In genomic region chr1:156660752-156661112, GRCh38 we compare ENCODE assay signal across 8 cellular contexts. TPM values are rescaled to one million over a fixed set of nuclear protein-coding genes. Genes with fewer than 3 reads are reported as not detected.
DNase-seq lines count a peak whose midpoint lies in the region; ATAC-seq, FAIRE-seq and TF ChIP-seq lines count a peak whose summit lies in the region.

No MANE protein-coding gene starts in this region.

- H3K27me3 ChIP-seq in cardiac muscle cell: peaks cover 22% of the 10 kb centered on the region
- H3K27me3 ChIP-seq in GM12878 (replicated peaks in 1 of 2; ENCODE audit: control insufficient read depth in 2 of 2, insufficient read depth in 2 of 2, low read length in 1 of 2): 0 out of 4 replicates have a peak, but pooled peaks cover 0 to 2% of the 10 kb centered on the region in 2 experiments

- TSS peak; percentile 94 for BruUV-seq in GM12878 (replicated peaks; lab: Mats Ljungman, UMichigan)

- peaks cover 6% of the 10 kb centered on the region; the same call in 1 of the 2 replicates for H4K20me1 ChIP-seq in GM12878 (ENCODE audit: control insufficient read depth, insufficient read depth)

- in situ Hi-C loops in GM12878 (cut with MboI): no loop called here

- no peak overlapping the region for H3K4me3 Mint-ChIP-seq in mesothelial cell of epicardium

- WGBS in GM12878 (ENCODE audit: insufficient coverage, insufficient replicate concordance, low lambda C conversion rate, missing lambda C conversion rate): 0% methylated on average over 2 of the region's 2 CpGs

- peak overlapping the region; percentile 99 for H3K4me2 ChIP-seq in GM12878 (ENCODE audit: control insufficient read depth, insufficient read depth)

- H3K4me1 Mint-ChIP-seq in mesothelial cell of epicardium: peaks cover 64% of the 10 kb centered on the region

- CTCF ChIA-PET in GM12878 (lab: Yijun Ruan, JAX): interaction anchor here (0.6 to 8.3 kb wide), 34 partner anchors 9 to 447 kb away, joined by 3 to 208 read pairs (median 4); partner anchors contain the start of genes BCAN, CRABP2, HAPLN2 and INSRR

- H3K36me3 ChIP-seq in cardiac muscle cell: no peaks in the 10 kb centered on the region
- no peaks in the 10 kb centered on the region for H3K36me3 ChIP-seq in GM12878 (ENCODE audit: control insufficient read depth in 2 of 2, insufficient read depth in 2 of 2, low read length in 1 of 2)

- H3K9me3 ChIP-seq in cardiac muscle cell (ENCODE audit: low read depth) (no peaks in the 10 kb centered on the region), GM12878 (replicated peaks; ENCODE audit: control insufficient read depth, insufficient read depth, low read length) (no peaks in the 10 kb centered on the region)

- peak overlapping the region; percentile 3; the same call in 1 of the 2 replicates for H2AFZ ChIP-seq in GM12878 (ENCODE audit: control insufficient read depth, low read depth, low read length)

- H3K36me3 Mint-ChIP-seq in mesothelial cell of epicardium: no peaks in the 10 kb centered on the region

- peaks cover 35% of the 10 kb centered on the region for H3K27me3 Mint-ChIP-seq in mesothelial cell of epicardium (ENCODE audit: low read depth)

- TF ChIP-seq POLR2A in GM12878 (IDR thresholded peaks at IDR 0.05; ENCODE audit: low read depth, low read length): no peak

- TF ChIP-seq RAD21 in GM12878 (IDR thresholded peaks at IDR 0.05; ENCODE audit: insufficient read depth, low read depth, low read length): no peak

- SMC1A ChIA-PET in GM12878 (lab: Charles Lee; ENCODE audit: uncharacterized antibody, unreplicated experiment): interaction anchor here (0.6 to 4.2 kb wide), 12 partner anchors 13 to 230 kb away, joined by 3 to 39 read pairs (median 4); partner anchors contain the start of genes NAXE and NES

- RAD21 ChIA-PET in GM12878 (lab: Charles Lee; ENCODE audit: unreplicated experiment): interaction anchor here (0.7 to 6.0 kb wide), 15 partner anchors 11 to 180 kb away, joined by 3 to 58 read pairs (median 5); partner anchors contain the start of genes CRABP2, ISG20L2, METTL25B and MRPL24

- H3K79me2 ChIP-seq in GM12878 (ENCODE audit: control insufficient read depth, insufficient read depth, low read length): peaks cover 23% of the 10 kb centered on the region

- ATAC-seq in left ventricle myocardium superior (no peak), GM12878 (peak; percentile 14), GM21367 (IDR thresholded peaks at IDR 0.05; ENCODE audit: unreplicated experiment) (no peak), HG03565 (IDR thresholded peaks at IDR 0.05; ENCODE audit: unreplicated experiment) (no peak)

- H3K27ac ChIP-seq in cardiac muscle cell: peak overlapping the region; percentile 100
- peak overlapping the region; percentile 90 for H3K27ac ChIP-seq in GM12878 (ENCODE audit: control insufficient read depth, insufficient read depth)

- POLR2A ChIA-PET in GM12878 (lab: Charles Lee): interaction anchor here (0.6 to 2.4 kb wide), 12 partner anchors 15 to 521 kb away, joined by 3 to 13 read pairs (median 4); partner anchors contain the start of genes ISG20L2, MEF2D, METTL25B and NAXE

- H3K9me3 Mint-ChIP-seq in mesothelial cell of epicardium: no peaks in the 10 kb centered on the region

- peak overlapping the region; percentile 87 for H3K27ac Mint-ChIP-seq in mesothelial cell of epicardium

- H3K4me3 ChIP-seq in cardiac muscle cell (no peak overlapping the region), GM12878 (peak overlapping the region; percentile 94)

- peak overlapping the region; percentile 87 for H3K9ac ChIP-seq in GM12878 (ENCODE audit: control insufficient read depth, insufficient read depth, low read length)

- no peak for FAIRE-seq in GM12878 (lab: Jason Lieb, UNC)

- peaks cover 60% of the 10 kb centered on the region for H3K4me1 ChIP-seq in cardiac muscle cell (ENCODE audit: low read depth)
- H3K4me1 ChIP-seq in GM12878 (ENCODE audit: control insufficient read depth, insufficient read depth, low read length): peaks cover 79% of the 10 kb centered on the region

- DNase-seq in cardiac muscle cell (ENCODE audit: low read depth in 1 of 2, low spot score in 1 of 2) (no peak), left ventricle myocardium superior (no peak), GM12878 (ENCODE audit: low read depth, low spot score) (no peak), mesothelial cell of epicardium (ENCODE audit: low spot score in 2 of 2, unreplicated experiment in 2 of 2) (no peak), midbrain (lab: John Stamatoyannopoulos, UW) (no peak)
- no peak for DNase-seq in stimulated activated naive CD4-positive, alpha-beta T cell (lab: John Stamatoyannopoulos, UW)

- no peak for TF ChIP-seq EP300 in GM12878 (IDR thresholded peaks at IDR 0.05; ENCODE audit: borderline replicate concordance in 1 of 2, control insufficient read depth in 1 of 2, low read depth in 2 of 2, low read length in 2 of 2)

- TF ChIP-seq CTCF in cardiac muscle cell (IDR thresholded peaks at IDR 0.05; ENCODE audit: low read depth, low read length) (no peak), GM12878 (IDR thresholded peaks at IDR 0.05 in 2 of 3, conservative IDR thresholded peaks at IDR 0.05 in 1 of 3; ENCODE audit: control insufficient read depth in 2 of 3, extremely low read depth in 1 of 3, insufficient read depth in 1 of 3, low read depth in 3 of 3, low read length in 3 of 3) (no peak), mesothelial cell of epicardium (IDR thresholded peaks at IDR 0.05; ENCODE audit: unreplicated experiment) (no peak)

- intact Hi-C loops in left ventricle myocardium superior (cut with micrococcal nuclease): no loop called here
- intact Hi-C loops in GM12878 (cut with micrococcal nuclease; ENCODE audit: unreplicated experiment): loop anchor here (1.0 to 10.0 kb wide), 2 partner anchors 18 to 64 kb away; partner anchors contain the start of genes ISG20L2 and METTL25B

RNA-seq across cellular contexts. Expression of gene NES, which starts 16.5 kb away (rescaled TPM):
- total RNA-seq in cardiac muscle cell (302 and 391 TPM in 2 replicates), left ventricle myocardium superior (94.7 TPM), GM12878 (2014; rRNA removed) (under 0.01 and 0.05 TPM in 2 replicates), GM12878 (2014; rRNA removed; fragmentation: Illumina TruSeq; extraction: Trizol) (under 0.01 and 0.05 TPM in 2 replicates), GM12878 (2021) (0.15 and 0.21 TPM in 2 replicates), mesothelial cell of epicardium (53.8 to 56.9 TPM (median 56.8 TPM) in 3 replicates)
- polyA plus RNA-seq in cardiac muscle cell (86.5 and 89.3 TPM in 2 replicates), GM12878 (2011; rRNA removed) (not detected in 2 replicates), GM12878 (2014; fragmentation: Illumina TruSeq; extraction: Trizol) (0.01 TPM in 1 of 2 replicates, not detected in the other), GM12878 (2014; fragmentation: Nextera tagmentation; extraction: Ambion mirVana) (not detected), GM12878 (2014; rRNA removed) (0.01 and 0.04 TPM in 2 replicates), GM12878 (2016; fragmentation: Nextera tagmentation; extraction: Ambion mirVana) (under 1 TPM in 1 of 2 experiments, not detected in 1; 0.03 TPM)
- 0.17 and 0.24 TPM in 2 replicates for total RNA-seq in GM12878 (2013; cell fraction: nucleolus; rRNA removed)
- polyA plus RNA-seq in GM12878 (2011; ENCODE audit: low read depth): not detected
- polyA plus RNA-seq in GM12878 (2011; cell fraction: cytosol; rRNA removed): not detected in 2 replicates
- not detected in 2 replicates for polyA plus RNA-seq in GM12878 (2011; cell fraction: nucleus; rRNA removed)
- polyA plus RNA-seq in GM12878 (2012): 0.03 and 0.04 TPM in 2 replicates
- polyA minus RNA-seq in GM12878 (2011; rRNA and poly(A)+ RNA removed): 0.05 TPM in 1 of 2 replicates, not detected in the other
- not detected in 2 replicates for polyA minus RNA-seq in GM12878 (2011; cell fraction: cytosol; rRNA and poly(A)+ RNA removed)
- not detected in 2 replicates for polyA minus RNA-seq in GM12878 (2011; cell fraction: nucleus; rRNA and poly(A)+ RNA removed)

RNA-seq across cellular contexts. Expression of gene BCAN, which starts 18.8 kb away (rescaled TPM):
- total RNA-seq in cardiac muscle cell (0.86 and 1.2 TPM in 2 replicates), left ventricle myocardium superior (0.52 TPM), GM12878 (2014; rRNA removed) (0.11 and 0.40 TPM in 2 replicates), GM12878 (2014; rRNA removed; fragmentation: Illumina TruSeq; extraction: Trizol) (0.09 TPM in 1 of 2 replicates, not detected in the other), GM12878 (2021) (0.18 and 0.24 TPM in 2 replicates), mesothelial cell of epicardium (0.54 to 0.85 TPM (median 0.78 TPM) in 3 replicates)
- polyA plus RNA-seq in cardiac muscle cell (0.23 and 0.39 TPM in 2 replicates), GM12878 (2011; rRNA removed) (0.04 and 0.10 TPM in 2 replicates), GM12878 (2014; fragmentation: Illumina TruSeq; extraction: Trizol) (0.12 and 0.17 TPM in 2 replicates), GM12878 (2014; fragmentation: Nextera tagmentation; extraction: Ambion mirVana) (under 1 TPM; 0.05 to 0.06 TPM), GM12878 (2014; rRNA removed) (0.23 and 0.25 TPM in 2 replicates), GM12878 (2016; fragmentation: Nextera tagmentation; extraction: Ambion mirVana) (1 to 10 TPM in 1 of 2 experiments, under 1 TPM in 1; 0.75 to 1.3 TPM)
- 0.40 and 0.44 TPM in 2 replicates for total RNA-seq in GM12878 (2013; cell fraction: nucleolus; rRNA removed)
- 0.16 TPM for polyA plus RNA-seq in GM12878 (2011; ENCODE audit: low read depth)
- polyA plus RNA-seq in GM12878 (2011; cell fraction: cytosol; rRNA removed): 0.22 and 0.27 TPM in 2 replicates
- 0.31 and 0.47 TPM in 2 replicates for polyA plus RNA-seq in GM12878 (2011; cell fraction: nucleus; rRNA removed)
- polyA plus RNA-seq in GM12878 (2012): 0.26 and 0.31 TPM in 2 replicates
- 0.15 TPM in 1 of 2 replicates, not detected in the other for polyA minus RNA-seq in GM12878 (2011; rRNA and poly(A)+ RNA removed)
- not detected in 2 replicates for polyA minus RNA-seq in GM12878 (2011; cell fraction: cytosol; rRNA and poly(A)+ RNA removed)
- polyA minus RNA-seq in GM12878 (2011; cell fraction: nucleus; rRNA and poly(A)+ RNA removed): not detected in 2 replicates

RNA-seq across cellular contexts. Expression of gene HAPLN2, which starts 41.5 kb away (rescaled TPM):
- 7.6 and 19.0 TPM in 2 replicates for total RNA-seq in cardiac muscle cell
- 8.5 and 15.7 TPM in 2 replicates for polyA plus RNA-seq in cardiac muscle cell
- total RNA-seq in left ventricle myocardium superior: 1.5 TPM
- not detected in 2 replicates for total RNA-seq in GM12878 (2013; cell fraction: nucleolus; rRNA removed)
- not detected in 2 replicates for total RNA-seq in GM12878 (2014; rRNA removed)
- total RNA-seq in GM12878 (2014; rRNA removed; fragmentation: Illumina TruSeq; extraction: Trizol): not detected in 2 replicates
- total RNA-seq in GM12878 (2021): not detected in 2 replicates
- polyA plus RNA-seq in GM12878 (2011; ENCODE audit: low read depth): not detected
- not detected in 2 replicates for polyA plus RNA-seq in GM12878 (2011; rRNA removed)
- polyA plus RNA-seq in GM12878 (2011; cell fraction: cytosol; rRNA removed): 0.07 and 0.12 TPM in 2 replicates
- 0.79 and 1.1 TPM in 2 replicates for polyA plus RNA-seq in GM12878 (2011; cell fraction: nucleus; rRNA removed)
- polyA plus RNA-seq in GM12878 (2012): 0.11 TPM in 1 of 2 replicates, not detected in the other
- not detected in 2 replicates for polyA plus RNA-seq in GM12878 (2014; fragmentation: Illumina TruSeq; extraction: Trizol)
- not detected for polyA plus RNA-seq in GM12878 (2014; fragmentation: Nextera tagmentation; extraction: Ambion mirVana)
- 0.15 TPM in 1 of 2 replicates, not detected in the other for polyA plus RNA-seq in GM12878 (2014; rRNA removed)
- under 1 TPM in 1 of 2 experiments, not detected in 1; 0.24 TPM for polyA plus RNA-seq in GM12878 (2016; fragmentation: Nextera tagmentation; extraction: Ambion mirVana)
- polyA minus RNA-seq in GM12878 (2011; rRNA and poly(A)+ RNA removed): not detected in 2 replicates
- polyA minus RNA-seq in GM12878 (2011; cell fraction: cytosol; rRNA and poly(A)+ RNA removed): not detected in 2 replicates
- polyA minus RNA-seq in GM12878 (2011; cell fraction: nucleus; rRNA and poly(A)+ RNA removed): not detected in 2 replicates
- 0.76 to 1.2 TPM (median 1.2 TPM) in 3 replicates for total RNA-seq in mesothelial cell of epicardium

RNA-seq across cellular contexts. Expression of gene CRABP2, which starts 44.7 kb away (rescaled TPM):
- total RNA-seq in cardiac muscle cell: 556 and 900 TPM in 2 replicates
- 824 and 1,249 TPM in 2 replicates for polyA plus RNA-seq in cardiac muscle cell
- 0.74 TPM for total RNA-seq in left ventricle myocardium superior
- not detected in 2 replicates for total RNA-seq in GM12878 (2013; cell fraction: nucleolus; rRNA removed)
- 0.56 TPM in 1 of 2 replicates, not detected in the other for total RNA-seq in GM12878 (2014; rRNA removed)
- 0.40 and 0.83 TPM in 2 replicates for total RNA-seq in GM12878 (2014; rRNA removed; fragmentation: Illumina TruSeq; extraction: Trizol)
- total RNA-seq in GM12878 (2021): 1.2 and 1.3 TPM in 2 replicates
- polyA plus RNA-seq in GM12878 (2011; ENCODE audit: low read depth): 0.55 TPM
- polyA plus RNA-seq in GM12878 (2011; rRNA removed): 0.22 TPM in 1 of 2 replicates, not detected in the other
- 0.10 and 0.37 TPM in 2 replicates for polyA plus RNA-seq in GM12878 (2011; cell fraction: cytosol; rRNA removed)
- polyA plus RNA-seq in GM12878 (2011; cell fraction: nucleus; rRNA removed): 0.90 and 3.1 TPM in 2 replicates
- polyA plus RNA-seq in GM12878 (2012): 0.46 and 0.73 TPM in 2 replicates
- 1.1 and 3.6 TPM in 2 replicates for polyA plus RNA-seq in GM12878 (2014; fragmentation: Illumina TruSeq; extraction: Trizol)
- polyA plus RNA-seq in GM12878 (2014; fragmentation: Nextera tagmentation; extraction: Ambion mirVana): under 1 TPM; 0.21 to 0.31 TPM
- polyA plus RNA-seq in GM12878 (2014; rRNA removed): 0.41 and 1.0 TPM in 2 replicates
- under 1 TPM; 0.25 to 0.42 TPM for polyA plus RNA-seq in GM12878 (2016; fragmentation: Nextera tagmentation; extraction: Ambion mirVana)
- not detected in 2 replicates for polyA minus RNA-seq in GM12878 (2011; rRNA and poly(A)+ RNA removed)
- polyA minus RNA-seq in GM12878 (2011; cell fraction: cytosol; rRNA and poly(A)+ RNA removed): not detected in 2 replicates
- polyA minus RNA-seq in GM12878 (2011; cell fraction: nucleus; rRNA and poly(A)+ RNA removed): not detected in 2 replicates
- 676 to 704 TPM (median 686 TPM) in 3 replicates for total RNA-seq in mesothelial cell of epicardium

RNA-seq across cellular contexts. Expression of gene GPATCH4, which starts 59.5 kb away (rescaled TPM):
- total RNA-seq in cardiac muscle cell (6.0 and 14.4 TPM in 2 replicates), left ventricle myocardium superior (14.1 TPM), GM12878 (2014; rRNA removed) (33.5 and 35.5 TPM in 2 replicates), GM12878 (2014; rRNA removed; fragmentation: Illumina TruSeq; extraction: Trizol) (62.1 and 65.3 TPM in 2 replicates), GM12878 (2021) (53.2 and 60.7 TPM in 2 replicates), mesothelial cell of epicardium (22.7 to 24.0 TPM (median 23.6 TPM) in 3 replicates)
- polyA plus RNA-seq in cardiac muscle cell (42.4 and 48.4 TPM in 2 replicates), GM12878 (2011; rRNA removed) (50.0 and 55.9 TPM in 2 replicates), GM12878 (2014; fragmentation: Illumina TruSeq; extraction: Trizol) (89.3 and 95.9 TPM in 2 replicates), GM12878 (2014; fragmentation: Nextera tagmentation; extraction: Ambion mirVana) (10 to 100 TPM; 82.5 to 90.4 TPM), GM12878 (2014; rRNA removed) (49.6 and 49.9 TPM in 2 replicates), GM12878 (2016; fragmentation: Nextera tagmentation; extraction: Ambion mirVana) (100 to 1,000 TPM; 108 to 111 TPM)
- total RNA-seq in GM12878 (2013; cell fraction: nucleolus; rRNA removed): 62.1 and 73.0 TPM in 2 replicates
- 44.4 TPM for polyA plus RNA-seq in GM12878 (2011; ENCODE audit: low read depth)
- polyA plus RNA-seq in GM12878 (2011; cell fraction: cytosol; rRNA removed): 33.6 and 44.2 TPM in 2 replicates
- 49.9 and 57.1 TPM in 2 replicates for polyA plus RNA-seq in GM12878 (2011; cell fraction: nucleus; rRNA removed)
- polyA plus RNA-seq in GM12878 (2012): 29.2 and 43.3 TPM in 2 replicates
- 55.6 and 71.4 TPM in 2 replicates for polyA minus RNA-seq in GM12878 (2011; rRNA and poly(A)+ RNA removed)
- 13.2 and 19.0 TPM in 2 replicates for polyA minus RNA-seq in GM12878 (2011; cell fraction: cytosol; rRNA and poly(A)+ RNA removed)
- polyA minus RNA-seq in GM12878 (2011; cell fraction: nucleus; rRNA and poly(A)+ RNA removed): 40.1 and 73.7 TPM in 2 replicates

Comparison
In these comparisons a context has a peak if more than half of its experiments do, and no peak if none do; other contexts are left out.
1. RNA of gene NES, which starts 16.5 kb away (total RNA-seq): 302 to 391 TPM in cardiac muscle cell, 94.7 TPM in left ventricle myocardium superior (single experiment) and 53.8 to 56.9 TPM in mesothelial cell of epicardium; under 0.01 to 0.24 TPM in GM12878; every median in the first group is over 10 times any median in the second.